ENCODE assay signal across 20 cellular contexts in the genomic region with DNA sequence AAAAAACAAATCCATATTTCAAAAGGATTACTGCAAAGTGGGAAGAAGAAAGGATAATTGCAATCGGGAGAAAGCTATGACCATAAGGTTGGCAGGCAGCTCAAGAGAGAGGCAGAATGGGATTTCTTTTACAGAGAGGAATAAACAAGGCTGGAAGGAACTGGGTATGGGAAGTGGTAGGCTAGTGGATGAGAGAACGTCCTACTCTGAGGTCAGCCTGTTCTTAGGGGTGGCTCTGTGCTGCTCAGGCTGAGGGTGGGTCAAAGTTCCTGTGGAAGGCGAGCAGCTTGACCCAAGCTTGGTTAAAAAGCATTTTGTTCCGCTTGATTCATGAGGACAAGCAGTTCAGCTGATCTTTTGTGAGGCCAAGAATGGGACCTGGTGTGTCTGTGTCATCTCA.
DNase-seq lines count a peak whose midpoint lies in the region; ATAC-seq, FAIRE-seq and TF ChIP-seq lines count a peak whose summit lies in the region.
"Had no signal": no experiment of that assay in that cellular context is flagged by ENCODE, and none has a peak within 500 bp of the region (broad histone marks: within the 10 kb centered on the region; RNA-seq: fewer than 3 reads in every experiment).

No MANE protein-coding gene starts in this region.

- no TSS peak for BruUV-seq in HepG2 (replicated peaks; lab: Mats Ljungman, UMichigan)

- H3K27me3 ChIP-seq in HepG2 (ENCODE audit: control insufficient read depth in 1 of 2, insufficient read depth in 2 of 2, low read length in 2 of 2) (no peaks in the 10 kb centered on the region; a peak in 1 of 5 replicates), right lobe of liver (no peaks in the 10 kb centered on the region), dorsolateral prefrontal cortex (peaks cover 0 to 3% (median 0%) of the 10 kb centered on the region in 45 donors)

- no peak for TF ChIP-seq POLR2A in HepG2 (IDR thresholded peaks at IDR 0.05; ENCODE audit: insufficient read depth in 1 of 2, low read depth in 2 of 2, low read length in 2 of 2)
- no peak for TF ChIP-seq POLR2A in right lobe of liver (IDR thresholded peaks at IDR 0.05)

- no peak overlapping the region for H3K9ac ChIP-seq in HepG2 (ENCODE audit: insufficient read depth, low read depth, low read length)
- H3K9ac ChIP-seq: KMS-11 had no signal

- H3K79me2 ChIP-seq in HepG2 (ENCODE audit: insufficient read depth, low read length): no peaks in the 10 kb centered on the region

- H3K9me3 Mint-ChIP-seq in neural crest cell: no peaks in the 10 kb centered on the region
- H3K9me3 Mint-ChIP-seq: H9, IgD-negative memory B cell had no signal

- TF ChIP-seq CTCF in HepG2 (CRISPR knock-in tag; IDR thresholded peaks at IDR 0.05) (no peak), right lobe of liver (IDR thresholded peaks at IDR 0.05) (no peak), dorsolateral prefrontal cortex (IDR thresholded peaks at IDR 0.05 in 54 of 56, conservative IDR thresholded peaks at IDR 0.05 in 2 of 56; ENCODE audit: low read depth in 1 of 56, partially characterized antibody in 56 of 56) (no peak), neural crest cell (conservative IDR thresholded peaks at IDR 0.05) (no peak)

- intact Hi-C loops in HepG2 (cut with micrococcal nuclease; ENCODE audit: unreplicated experiment): loop anchor here (1.0 kb wide), 1 partner anchor 75 kb away; no protein-coding TSS in a partner anchor
- intact Hi-C loops in right lobe of liver (cut with DNase I): no loop called here
- intact Hi-C loops in dorsolateral prefrontal cortex (cut with DNase I): loop anchor here in 1 of 2 donors (10.0 kb wide), 1 partner anchor 176 kb away; no protein-coding TSS in a partner anchor

- H3K4me3 ChIP-seq in HepG2 (replicated peaks in 1 of 3; ENCODE audit: insufficient read depth in 1 of 3, low read depth in 2 of 3, low read length in 3 of 3) (no peak overlapping the region), right lobe of liver (no peak overlapping the region), dorsolateral prefrontal cortex (peak overlapping the region in 1 of 59 donors; percentile 27)

- 12% methylated on average over 4 of the region's 4 CpGs for WGBS in HepG2 (ENCODE audit: low lambda C conversion rate)
- 40% methylated on average over 3 of the region's 4 CpGs for WGBS in right lobe of liver (ENCODE audit: insufficient coverage, low coverage, low lambda C conversion rate, missing lambda C conversion rate)

- peak overlapping the region; percentile 36 for H3K4me3 Mint-ChIP-seq in neural crest cell
- H3K4me3 Mint-ChIP-seq: H9, IgD-negative memory B cell had no signal

- DNase-seq in HepG2 (ENCODE audit: low spot score) (no peak), right lobe of liver (no peak), dorsolateral prefrontal cortex (no peak), neural crest cell (ENCODE audit: low read depth, low spot score) (peak; percentile 12), DMS79 treated with DMSO at 0.1 percent for 48 hours (lab: John Stamatoyannopoulos, UW) (no peak), DMS 273 (lab: John Stamatoyannopoulos, UW; ENCODE audit: unreplicated experiment) (no peak)
- DNase-seq: Calu3, H9, MM.1S, NCI-H1417 treated with DMSO at 0.1 percent for 48 hours, NCI-H1694 treated with DMSO at 0.1 percent for 48 hours, NCI-H2081 treated with DMSO at 0.1 percent for 48 hours, NCI-H526, SHP77, T-helper 1 cell had no signal

- CTCF ChIA-PET in HepG2 (lab: Yijun Ruan, JAX; ENCODE audit: low intra/inter-chr PET ratio, low total read pairs): no interaction called here

- TF ChIP-seq EP300 in HepG2 (IDR thresholded peaks at IDR 0.05; ENCODE audit: low read depth in 2 of 2, low read length in 2 of 2): no peak
- no peak for TF ChIP-seq EP300 in HepG2 (CRISPR knock-in tag; IDR thresholded peaks at IDR 0.05; ENCODE audit: borderline replicate concordance)

- in situ Hi-C loops in HepG2 (cut with HindIII; ENCODE audit: extremely low pct_ligation_motif_present, low pct_unique_long_range_greater_than_20kb): no loop called here

- peaks cover 67% of the 10 kb centered on the region for H3K4me1 Mint-ChIP-seq in neural crest cell
- H3K4me1 Mint-ChIP-seq: IgD-negative memory B cell had no signal

- no peaks in the 10 kb centered on the region for H4K20me1 ChIP-seq in HepG2 (ENCODE audit: insufficient read depth, low read length)

- H3K4me1 ChIP-seq in HepG2 (ENCODE audit: insufficient read depth, low read length): peaks cover 50% of the 10 kb centered on the region
- H3K4me1 ChIP-seq in right lobe of liver: no peaks in the 10 kb centered on the region

- H3K36me3 Mint-ChIP-seq in neural crest cell (ENCODE audit: low read depth): no peaks in the 10 kb centered on the region
- H3K36me3 Mint-ChIP-seq: IgD-negative memory B cell had no signal

- H3K27ac ChIP-seq in HepG2 (ENCODE audit: extremely low read length, insufficient read depth, low read length): no peak overlapping the region
- no peak overlapping the region for H3K27ac ChIP-seq in right lobe of liver
- H3K27ac ChIP-seq in dorsolateral prefrontal cortex: peak overlapping the region in 47 of 59 donors; percentile 9 to 81 (median 59)
- H3K27ac ChIP-seq in temporal lobe (ENCODE audit: low read depth, low read length): peak overlapping the region; percentile 63
- H3K27ac ChIP-seq: KMS-11, RWPE1 had no signal

- peak; percentile 58 for ATAC-seq in HepG2
- ATAC-seq in right lobe of liver: no peak
- ATAC-seq in HG03175 (IDR thresholded peaks at IDR 0.05; ENCODE audit: unreplicated experiment): no peak

- H3K27ac Mint-ChIP-seq in neural crest cell (ENCODE audit: unreplicated experiment): peak overlapping the region; percentile 70
- H3K27ac Mint-ChIP-seq: H9 had no signal

- no peak for TF ChIP-seq RAD21 in HepG2 (CRISPR knock-in tag; IDR thresholded peaks at IDR 0.05)

- POLR2A ChIA-PET in HepG2 (lab: Yijun Ruan, JAX): interaction anchor here (1.2 kb wide), 1 partner anchor 134 kb away, joined by 3 read pairs; a partner anchor contains a TSS

- H3K9me3 ChIP-seq in HepG2 (ENCODE audit: low read length) (no peaks in the 10 kb centered on the region), right lobe of liver (no peaks in the 10 kb centered on the region)

- no peak overlapping the region for H2AFZ ChIP-seq in HepG2 (ENCODE audit: low read length)

- FAIRE-seq in HepG2 (lab: Jason Lieb, UNC): no peak

- H3K36me3 ChIP-seq in HepG2 (replicated peaks in 1 of 2; ENCODE audit: control insufficient read depth in 1 of 2, insufficient read depth in 2 of 2, low read length in 2 of 2) (no peaks in the 10 kb centered on the region), right lobe of liver (no peaks in the 10 kb centered on the region)

- H3K27me3 Mint-ChIP-seq in neural crest cell (ENCODE audit: low read depth): peaks cover 3% of the 10 kb centered on the region

- peak overlapping the region; percentile 60 for H3K4me2 ChIP-seq in HepG2 (ENCODE audit: low read depth, low read length)
- H3K4me2 ChIP-seq: KMS-11 had no signal

TF ChIP-seq in HepG2, 621 proteins besides CTCF, POLR2A, EP300 and RAD21:
- TF ChIP-seq RFXANK (CRISPR knock-in tag; IDR thresholded peaks at IDR 0.05) (no peak), HES4 (CRISPR knock-in tag; IDR thresholded peaks at IDR 0.05; ENCODE audit: borderline replicate concordance) (no peak), ZFP36 (IDR thresholded peaks at IDR 0.05; ENCODE audit: borderline replicate concordance, low read depth, low read length, partially characterized antibody) (no peak)

Comparison
In these comparisons a context has a peak if more than half of its experiments do, and no peak if none do; other contexts are left out.
1. H3K27ac ChIP-seq: peak in dorsolateral prefrontal cortex (47 of 59) and temporal lobe (single experiment); none in HepG2 (single experiment) and right lobe of liver (0 of 3).